13 cellular contexts compared by ENCODE assay signal in genomic region chr12:114666746-114667668, GRCh38. TPM values are rescaled to one million over a fixed set of nuclear protein-coding genes. Genes with fewer than 3 reads are reported as not detected.
DNase-seq lines count a peak whose midpoint lies in the region; ATAC-seq, FAIRE-seq and TF ChIP-seq lines count a peak whose summit lies in the region.
"Had no signal": no experiment of that assay in that cellular context is flagged by ENCODE, and none has a peak within 500 bp of the region (broad histone marks: within the 10 kb centered on the region; RNA-seq: fewer than 3 reads in every experiment).

No MANE protein-coding gene starts in this region.

- H3K36me3 Mint-ChIP-seq in WTC11: no peaks in the 10 kb centered on the region
- H3K36me3 Mint-ChIP-seq: activated naive CD4-positive, alpha-beta T cell treated with anti-CD3 and anti-CD28 coated beads, Interleukin-2, amount 50 U/mL, for 24 hours; CD4-positive, alpha-beta memory T cell had no signal

- CTCF ChIA-PET in WTC11 (lab: Charles Lee): interaction anchor here (0.5 to 2.5 kb wide), 7 partner anchors 15 to 813 kb away, joined by 3 to 13 read pairs (median 5); partner anchors contain the start of gene TBX3

- H3K36me3 ChIP-seq in BE2C (peaks cover 19% of the 10 kb centered on the region), mesendoderm (ENCODE audit: control insufficient read depth, insufficient read depth, low read length) (no peaks in the 10 kb centered on the region)

- FAIRE-seq in D721Med (lab: Jason Lieb, UNC): no peak

- H3K4me1 Mint-ChIP-seq in WTC11: peaks cover 55% of the 10 kb centered on the region

- H3K27me3 Mint-ChIP-seq in WTC11 (ENCODE audit: low read depth): peaks cover 100% of the 10 kb centered on the region

- no peak overlapping the region for H2BK5ac ChIP-seq in mesendoderm (ENCODE audit: low read length)

- H3K9ac ChIP-seq in mesendoderm (ENCODE audit: low read length): peak overlapping the region; percentile 39

- no peaks in the 10 kb centered on the region for H3K79me2 ChIP-seq in mesendoderm (ENCODE audit: control insufficient read depth, insufficient read depth, low read length)

- DNase-seq in BE2C (peak; percentile 65), GM13977 (ENCODE audit: low spot score) (peak; percentile 18), WTC11 (ENCODE audit: low spot score) (no peak), mesendoderm (no peak), D721Med (ENCODE audit: insufficient read length, low spot score) (no peak), G401 (ENCODE audit: low spot score) (no peak)
- DNase-seq: activated CD8-positive, alpha-beta memory T cell treated with anti-CD3 and anti-CD28 coated beads for 24 hours; CD4-positive, alpha-beta memory T cell; NCI-H2171; T-helper 17 cell had no signal

- no peak overlapping the region for H3K27ac ChIP-seq in mesendoderm (ENCODE audit: low read depth, low read length)

- no peak for ATAC-seq in WTC11
- ATAC-seq in HG03097 (IDR thresholded peaks at IDR 0.05; ENCODE audit: low FRiP score, unreplicated experiment): no peak
- no peak for ATAC-seq in HG02938 (IDR thresholded peaks at IDR 0.05; ENCODE audit: unreplicated experiment)
- ATAC-seq: T-helper 17 cell had no signal

- H4K5ac ChIP-seq in mesendoderm (ENCODE audit: low read length): no peak overlapping the region

- no peak overlapping the region for H2AK5ac ChIP-seq in mesendoderm (ENCODE audit: low read length)

- in situ Hi-C loops in GM13977 (cut with MboI; ENCODE audit: low pct_unique_long_range_greater_than_20kb, low sequenced_read_pairs, unreplicated experiment) (loop anchor here (25.0 kb wide), 1 partner anchor 970 kb away; no protein-coding TSS in a partner anchor), G401 (cut with HindIII; ENCODE audit: low sequenced_read_pairs) (no loop called here)

- H3K4me2 ChIP-seq in mesendoderm (ENCODE audit: low read length): peak overlapping the region; percentile 48

- H2BK15ac ChIP-seq in mesendoderm (replicated peaks; ENCODE audit: low read depth): peak overlapping the region; percentile 10

- no peak overlapping the region for H3K23ac ChIP-seq in mesendoderm (ENCODE audit: low read length)

- POLR2A ChIA-PET in WTC11 (lab: Charles Lee): no interaction called here

- H3K56ac ChIP-seq in mesendoderm (ENCODE audit: low read length): peak overlapping the region; percentile 82

- H3K4me3 Mint-ChIP-seq in WTC11: peak overlapping the region; percentile 68
- H3K4me3 Mint-ChIP-seq: activated naive CD4-positive, alpha-beta T cell treated with anti-CD3 and anti-CD28 coated beads, Interleukin-2, amount 50 U/mL, for 24 hours had no signal

- H3K18ac ChIP-seq in mesendoderm (ENCODE audit: low read length): peak overlapping the region; percentile 86

- TF ChIP-seq CTCF in BE2C (IDR thresholded peaks at IDR 0.05; ENCODE audit: low read depth, low read length) (no peak), GM13977 (IDR thresholded peaks at IDR 0.05; ENCODE audit: extremely low read depth, insufficient read depth, missing control alignments) (no peak), WTC11 (IDR thresholded peaks at IDR 0.05) (no peak), D721Med (IDR thresholded peaks at IDR 0.05; ENCODE audit: insufficient read depth, missing control alignments) (no peak)

- peak overlapping the region; percentile 64 for H3K4me3 ChIP-seq in BE2C (ENCODE audit: low read depth, low read length)
- no peak overlapping the region for H3K4me3 ChIP-seq in mesendoderm (ENCODE audit: low read length)

- H3K4me1 ChIP-seq in BE2C (peaks cover 18% of the 10 kb centered on the region), mesendoderm (ENCODE audit: control insufficient read depth, low read depth, low read length) (peaks cover 5% of the 10 kb centered on the region)

- H3K27me3 ChIP-seq in BE2C (no peaks in the 10 kb centered on the region), mesendoderm (ENCODE audit: insufficient read depth, low read length, poor library complexity) (no peaks in the 10 kb centered on the region)

- H4K8ac ChIP-seq in mesendoderm (ENCODE audit: low read depth, low read length): peak overlapping the region; percentile 5

- no CpG with 5 or more reads among the region's 53 CpGs for WGBS in mesendoderm (ENCODE audit: extremely low coverage, insufficient coverage, low lambda C conversion rate)

- H3K79me1 ChIP-seq in mesendoderm (ENCODE audit: low read length): no peaks in the 10 kb centered on the region

- H3K9me3 ChIP-seq in BE2C: no peaks in the 10 kb centered on the region

- H3K9me3 Mint-ChIP-seq in WTC11: no peaks in the 10 kb centered on the region
- H3K9me3 Mint-ChIP-seq: activated naive CD4-positive, alpha-beta T cell treated with anti-CD3 and anti-CD28 coated beads, Interleukin-2, amount 50 U/mL, for 24 hours had no signal

- H3K27ac Mint-ChIP-seq in WTC11: no peak overlapping the region
- H3K27ac Mint-ChIP-seq: CD4-positive, alpha-beta memory T cell; T-helper 17 cell had no signal

- H2BK120ac ChIP-seq in mesendoderm (ENCODE audit: low read depth, low read length): no peak overlapping the region

- peak overlapping the region; percentile 73 for H3K4ac ChIP-seq in mesendoderm (ENCODE audit: low read depth, low read length)

TF ChIP-seq in WTC11, 78 proteins besides CTCF, POLR2A, EP300 and RAD21:
- TF ChIP-seq ZNF121 (CRISPR knock-in tag; IDR thresholded peaks at IDR 0.05) (no peak), GABPB1 (CRISPR knock-in tag; IDR thresholded peaks at IDR 0.05) (0 out of 2 replicates have a peak, but pooled peaks have one; percentile 26), ESRRA (CRISPR knock-in tag; IDR thresholded peaks at IDR 0.05; ENCODE audit: borderline replicate concordance) (peak; percentile 64; the same call in 1 of the 2 replicates)
TF ChIP-seq in WTC11: peak in this region for 2.

RNA-seq across cellular contexts. Expression of gene TBX3, which starts 17.0 kb away (rescaled TPM):
- polyA plus RNA-seq in BE2C (2012; ENCODE audit: insufficient read depth, insufficient read length, low read depth): 60.5 TPM
- total RNA-seq in WTC11 (2021): 0.89 to 2.2 TPM (median 0.92 TPM) in 3 replicates
- polyA plus RNA-seq in mesendoderm (2013, experiment 1 of 2): 2.1 TPM
- 2.1 TPM for polyA plus RNA-seq in mesendoderm (2013, experiment 2 of 2)
- not detected in 2 replicates for total RNA-seq in G401 (2014; rRNA removed; shearing (Covaris generic))
- total RNA-seq: CD4-positive, alpha-beta memory T cell had no signal
- polyA plus RNA-seq: CD4-positive, alpha-beta memory T cell had no signal

Comparison
In these comparisons a context has a peak if more than half of its experiments do, and no peak if none do; other contexts are left out.
1. DNase-seq: peak in BE2C (single experiment) and GM13977 (single experiment); none in WTC11 (single experiment), mesendoderm (single experiment), D721Med (single experiment) and G401 (single experiment).